Comparison of ENCODE assay signal across 8 cellular contexts in genomic region chr11:75547617-75548054, GRCh38. TPM values are rescaled to one million over a fixed set of nuclear protein-coding genes. Genes with fewer than 3 reads are reported as not detected.
DNase-seq lines count a peak whose midpoint lies in the region; ATAC-seq and TF ChIP-seq lines count a peak whose summit lies in the region.

No MANE protein-coding gene starts in this region.

- H3K36me3 ChIP-seq in gastroesophageal sphincter: no peaks in the 10 kb centered on the region
- no peaks in the 10 kb centered on the region for H3K36me3 ChIP-seq in CD4-positive, alpha-beta memory T cell (ENCODE audit: insufficient read depth, low read length)

- no peaks in the 10 kb centered on the region for H3K36me3 Mint-ChIP-seq in activated CD8-positive, alpha-beta memory T cell treated with anti-CD3 and anti-CD28 coated beads, Interleukin-2, amount 10 ng/mL, durations not matched to agents 7 days and 5 days
- no peaks in the 10 kb centered on the region for H3K36me3 Mint-ChIP-seq in CD4-positive, alpha-beta memory T cell

- no peak overlapping the region for H3K4me3 Mint-ChIP-seq in activated CD8-positive, alpha-beta memory T cell treated with anti-CD3 and anti-CD28 coated beads, Interleukin-2, amount 10 ng/mL, durations not matched to agents 7 days and 5 days
- H3K4me3 Mint-ChIP-seq in CD4-positive, alpha-beta memory T cell: no peak overlapping the region

- H3K4me3 ChIP-seq in gastroesophageal sphincter: no peak overlapping the region
- H3K4me3 ChIP-seq in CD4-positive, alpha-beta memory T cell (ENCODE audit: low read length in 2 of 2): no peak overlapping the region

- POLR2A ChIA-PET in CD4-positive, alpha-beta memory T cell (lab: Charles Lee; ENCODE audit: partially characterized antibody): no interaction called here

- 19 to 80% methylated on average over 2 to 7 of the region's 7 CpGs for WGBS in gastroesophageal sphincter (ENCODE audit: low coverage in 1 of 2), 2 donors

- H3K4me1 ChIP-seq in gastroesophageal sphincter: peaks cover 0 to 11% (median 4%) of the 10 kb centered on the region in 3 donors
- H3K4me1 ChIP-seq in CD4-positive, alpha-beta memory T cell (ENCODE audit: insufficient read depth, low read length): no peaks in the 10 kb centered on the region

- TF ChIP-seq POLR2A in gastroesophageal sphincter (IDR thresholded peaks at IDR 0.05): no peak

- CTCF ChIA-PET in activated CD8-positive, alpha-beta memory T cell treated with anti-CD3 and anti-CD28 coated beads, Interleukin-2, amount 10 ng/mL, durations not matched to agents 7 days and 5 days (lab: Charles Lee): interaction anchor here (1.0 to 2.6 kb wide), 9 partner anchors 14 to 102 kb away, joined by 3 to 15 read pairs (median 6); partner anchors contain the start of gene SERPINH1
- CTCF ChIA-PET in CD4-positive, alpha-beta memory T cell (lab: Charles Lee; ENCODE audit: partially characterized antibody): interaction anchor here (0.8 to 1.1 kb wide), 2 partner anchors 12 to 13 kb away, joined by 3 to 4 read pairs; no protein-coding TSS in a partner anchor

- H3K27ac ChIP-seq in gastroesophageal sphincter: peak overlapping the region in 2 of 4 donors; percentile 54 to 58
- no peak overlapping the region for H3K27ac ChIP-seq in CD4-positive, alpha-beta memory T cell (ENCODE audit: low read depth, low read length)

- TF ChIP-seq CTCF in gastroesophageal sphincter (IDR thresholded peaks at IDR 0.05): peak in 3 of 4 experiments; percentile 89 to 94 (median 91)

- no peaks in the 10 kb centered on the region for H3K27me3 ChIP-seq in gastroesophageal sphincter
- no peaks in the 10 kb centered on the region for H3K27me3 ChIP-seq in CD4-positive, alpha-beta memory T cell (ENCODE audit: insufficient read depth, low read length)

- no peaks in the 10 kb centered on the region for H3K9me3 Mint-ChIP-seq in activated CD8-positive, alpha-beta memory T cell treated with anti-CD3 and anti-CD28 coated beads, Interleukin-2, amount 10 ng/mL, durations not matched to agents 7 days and 5 days (ENCODE audit: low read depth)
- peaks cover 0 to 1% (median 0%) of the 10 kb centered on the region in 8 donors for H3K9me3 Mint-ChIP-seq in CD4-positive, alpha-beta memory T cell

- H3K27ac Mint-ChIP-seq in activated CD8-positive, alpha-beta memory T cell treated with anti-CD3 and anti-CD28 coated beads, Interleukin-2, amount 10 ng/mL, durations not matched to agents 7 days and 5 days: no peak overlapping the region
- no peak overlapping the region for H3K27ac Mint-ChIP-seq in CD4-positive, alpha-beta memory T cell

- no peak for TF ChIP-seq EP300 in gastroesophageal sphincter (IDR thresholded peaks at IDR 0.05)

- intact Hi-C loops in CD4-positive, alpha-beta memory T cell (cut with micrococcal nuclease): loop anchor here (1.0 kb wide), 2 partner anchors 30 to 45 kb away; no protein-coding TSS in a partner anchor

- peaks cover 11% of the 10 kb centered on the region for H3K27me3 Mint-ChIP-seq in activated CD8-positive, alpha-beta memory T cell treated with anti-CD3 and anti-CD28 coated beads, Interleukin-2, amount 10 ng/mL, durations not matched to agents 7 days and 5 days
- peaks cover 0 to 3% of the 10 kb centered on the region in 2 donors for H3K27me3 Mint-ChIP-seq in CD4-positive, alpha-beta memory T cell

- peak; percentile 29 for DNase-seq in stimulated activated CD4-positive, alpha-beta T cell treated with anti-CD3 and anti-CD28 coated beads, Interleukin-4, amount 100 ng/mL, for 24 hours
- DNase-seq in stimulated activated CD4-positive, alpha-beta T cell treated with anti-CD3 and anti-CD28 coated beads, Interleukin-1b, Interleukin-23, amount 100 ng/mL, for 48 hours: no peak
- DNase-seq in NCI-H1436 treated with DMSO at 0.1 percent for 48 hours (lab: John Stamatoyannopoulos, UW): peak; percentile 2
- DNase-seq in activated CD8-positive, alpha-beta memory T cell treated with anti-CD3 and anti-CD28 coated beads, Interleukin-2, amount 10 ng/mL, durations not matched to agents 7 days and 5 days: peak; percentile 56
- DNase-seq in nucleus accumbens (lab: John Stamatoyannopoulos, UW): peak in 39 of 56 donors; percentile 8 to 74 (median 33)
- DNase-seq in CD4-positive, alpha-beta memory T cell: no peak

- H3K9me3 ChIP-seq in gastroesophageal sphincter: no peaks in the 10 kb centered on the region
- H3K9me3 ChIP-seq in CD4-positive, alpha-beta memory T cell (ENCODE audit: control insufficient read depth in 1 of 2, low read length in 2 of 2): no peaks in the 10 kb centered on the region

- ATAC-seq in activated CD8-positive, alpha-beta memory T cell treated with anti-CD3 and anti-CD28 coated beads, Interleukin-2, amount 10 ng/mL, durations not matched to agents 7 days and 5 days: peak; percentile 67
- ATAC-seq in gastroesophageal sphincter (peak; percentile 85), GM21825 (IDR thresholded peaks at IDR 0.05; ENCODE audit: unreplicated experiment) (no peak)

- peaks cover 8% of the 10 kb centered on the region for H3K4me1 Mint-ChIP-seq in activated CD8-positive, alpha-beta memory T cell treated with anti-CD3 and anti-CD28 coated beads, Interleukin-2, amount 10 ng/mL, durations not matched to agents 7 days and 5 days
- H3K4me1 Mint-ChIP-seq in CD4-positive, alpha-beta memory T cell: peaks cover 0 to 3% (median 0%) of the 10 kb centered on the region in 4 donors

RNA-seq across cellular contexts. Expression of gene SERPINH1, which starts 14.4 kb away (rescaled TPM):
- 10 to 100 TPM in 1 of 2 experiments, 1 to 10 TPM in 1; 8.1 to 10.6 TPM for total RNA-seq in activated CD8-positive, alpha-beta memory T cell treated with anti-CD3 and anti-CD28 coated beads, Interleukin-2, amount 10 ng/mL, durations not matched to agents 7 days and 5 days
- 100 to 1,000 TPM; 127 to 284 (median 175) TPM for total RNA-seq in gastroesophageal sphincter
- 10 to 100 TPM; 15.6 to 16.2 TPM for total RNA-seq in CD4-positive, alpha-beta memory T cell
- 1 to 10 TPM; 1.1 to 7.1 TPM for polyA plus RNA-seq in CD4-positive, alpha-beta memory T cell

RNA-seq across cellular contexts. Expression of gene GDPD5, which starts 21.9 kb away (rescaled TPM):
- 10 to 100 TPM; 11.3 to 33.9 TPM for total RNA-seq in activated CD8-positive, alpha-beta memory T cell treated with anti-CD3 and anti-CD28 coated beads, Interleukin-2, amount 10 ng/mL, durations not matched to agents 7 days and 5 days
- total RNA-seq in gastroesophageal sphincter: 1 to 10 TPM; 3.8 to 9.3 (median 6.4) TPM
- 100 to 1,000 TPM; 141 to 160 TPM for total RNA-seq in CD4-positive, alpha-beta memory T cell
- 10 to 100 TPM; 11.0 to 30.0 TPM for polyA plus RNA-seq in CD4-positive, alpha-beta memory T cell

Comparison
In these comparisons a context has a peak if more than half of its experiments do, and no peak if none do; other contexts are left out.
1. DNase-seq: peak in stimulated activated CD4-positive, alpha-beta T cell treated with anti-CD3 and anti-CD28 coated beads, Interleukin-4, amount 100 ng/mL, for 24 hours (single experiment), NCI-H1436 treated with DMSO at 0.1 percent for 48 hours (single experiment), activated CD8-positive, alpha-beta memory T cell treated with anti-CD3 and anti-CD28 coated beads, Interleukin-2, amount 10 ng/mL, durations not matched to agents 7 days and 5 days (single experiment) and nucleus accumbens (39 of 56); none in stimulated activated CD4-positive, alpha-beta T cell treated with anti-CD3 and anti-CD28 coated beads, Interleukin-1b, Interleukin-23, amount 100 ng/mL, for 48 hours (single experiment) and CD4-positive, alpha-beta memory T cell (0 of 5).
2. RNA of gene SERPINH1, which starts 14.4 kb away (total RNA-seq): 127 to 284 TPM in gastroesophageal sphincter; 15.6 to 16.2 TPM in CD4-positive, alpha-beta memory T cell and 8.1 to 10.6 TPM in activated CD8-positive, alpha-beta memory T cell treated with anti-CD3 and anti-CD28 coated beads, Interleukin-2, amount 10 ng/mL, durations not matched to agents 7 days and 5 days; every median in the first group is over 4 times any median in the second.
3. RNA of gene GDPD5, which starts 21.9 kb away (total RNA-seq): 141 to 160 TPM in CD4-positive, alpha-beta memory T cell; 11.3 to 33.9 TPM in activated CD8-positive, alpha-beta memory T cell treated with anti-CD3 and anti-CD28 coated beads, Interleukin-2, amount 10 ng/mL, durations not matched to agents 7 days and 5 days and 3.8 to 9.3 TPM in gastroesophageal sphincter; every median in the first group is over 4 times any median in the second.